Comparison of ENCODE assay signal across 1 cellular context in the genomic region with DNA sequence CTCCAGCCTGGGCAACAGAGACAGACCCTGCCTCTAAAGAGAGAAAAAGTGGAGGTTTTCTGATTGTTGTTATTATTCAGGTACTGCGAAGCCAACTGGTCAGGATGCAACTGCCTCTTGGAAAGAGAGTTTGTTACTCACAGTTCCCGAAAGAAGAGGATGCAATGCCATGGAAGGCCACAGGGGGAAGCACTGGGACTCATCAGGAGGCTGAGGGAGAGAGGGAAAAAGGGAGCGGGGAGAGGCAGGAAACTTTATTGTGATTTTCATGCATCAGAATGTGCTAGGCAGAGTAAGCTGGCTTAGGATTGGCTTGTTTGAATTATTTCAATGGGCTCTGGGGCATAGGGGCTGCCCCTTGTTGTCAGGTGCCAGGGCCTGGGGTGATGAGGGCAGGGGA.
TF ChIP-seq lines count a peak whose summit lies in the region.

No MANE protein-coding gene starts in this region.

TF ChIP-seq in GM12878, 131 proteins besides CTCF, POLR2A, EP300 and RAD21:
- TF ChIP-seq, protein P1, sequence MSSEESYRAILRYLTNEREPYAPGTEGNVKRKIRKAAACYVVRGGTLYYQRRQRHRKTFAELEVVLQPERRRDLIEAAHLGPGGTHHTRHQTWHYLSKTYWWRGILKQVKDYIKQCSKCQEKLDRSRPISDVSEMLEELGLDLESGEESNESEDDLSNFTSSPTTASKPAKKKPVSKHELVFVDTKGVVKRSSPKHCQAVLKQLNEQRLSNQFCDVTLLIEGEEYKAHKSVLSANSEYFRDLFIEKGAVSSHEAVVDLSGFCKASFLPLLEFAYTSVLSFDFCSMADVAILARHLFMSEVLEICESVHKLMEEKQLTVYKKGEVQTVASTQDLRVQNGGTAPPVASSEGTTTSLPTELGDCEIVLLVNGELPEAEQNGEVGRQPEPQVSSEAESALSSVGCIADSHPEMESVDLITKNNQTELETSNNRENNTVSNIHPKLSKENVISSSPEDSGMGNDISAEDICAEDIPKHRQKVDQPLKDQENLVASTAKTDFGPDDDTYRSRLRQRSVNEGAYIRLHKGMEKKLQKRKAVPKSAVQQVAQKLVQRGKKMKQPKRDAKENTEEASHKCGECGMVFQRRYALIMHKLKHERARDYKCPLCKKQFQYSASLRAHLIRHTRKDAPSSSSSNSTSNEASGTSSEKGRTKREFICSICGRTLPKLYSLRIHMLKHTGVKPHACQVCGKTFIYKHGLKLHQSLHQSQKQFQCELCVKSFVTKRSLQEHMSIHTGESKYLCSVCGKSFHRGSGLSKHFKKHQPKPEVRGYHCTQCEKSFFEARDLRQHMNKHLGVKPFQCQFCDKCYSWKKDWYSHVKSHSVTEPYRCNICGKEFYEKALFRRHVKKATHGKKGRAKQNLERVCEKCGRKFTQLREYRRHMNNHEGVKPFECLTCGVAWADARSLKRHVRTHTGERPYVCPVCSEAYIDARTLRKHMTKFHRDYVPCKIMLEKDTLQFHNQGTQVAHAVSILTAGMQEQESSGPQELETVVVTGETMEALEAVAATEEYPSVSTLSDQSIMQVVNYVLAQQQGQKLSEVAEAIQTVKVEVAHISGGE (CRISPR knock-in tag; IDR thresholded peaks at IDR 0.05): no peak
- TF ChIP-seq SREBF2 (IDR thresholded peaks at IDR 0.05; ENCODE audit: low read length) (no peak), SMAD1 (IDR thresholded peaks at IDR 0.05; ENCODE audit: low read depth, partially characterized antibody) (no peak), JUNB (IDR thresholded peaks at IDR 0.05) (no peak), TARDBP (IDR thresholded peaks at IDR 0.05; ENCODE audit: borderline replicate concordance) (no peak), SIX5 (IDR thresholded peaks at IDR 0.05; ENCODE audit: low read depth, low read length, severe bottlenecking) (no peak), FOS (IDR thresholded peaks at IDR 0.05; ENCODE audit: borderline replicate concordance, extremely low read depth, insufficient read length) (no peak), CBX5 (IDR thresholded peaks at IDR 0.05; ENCODE audit: low read depth) (no peak), RFX5 (IDR thresholded peaks at IDR 0.05; ENCODE audit: low read depth, low read length) (no peak)
- TF ChIP-seq, protein P2, sequence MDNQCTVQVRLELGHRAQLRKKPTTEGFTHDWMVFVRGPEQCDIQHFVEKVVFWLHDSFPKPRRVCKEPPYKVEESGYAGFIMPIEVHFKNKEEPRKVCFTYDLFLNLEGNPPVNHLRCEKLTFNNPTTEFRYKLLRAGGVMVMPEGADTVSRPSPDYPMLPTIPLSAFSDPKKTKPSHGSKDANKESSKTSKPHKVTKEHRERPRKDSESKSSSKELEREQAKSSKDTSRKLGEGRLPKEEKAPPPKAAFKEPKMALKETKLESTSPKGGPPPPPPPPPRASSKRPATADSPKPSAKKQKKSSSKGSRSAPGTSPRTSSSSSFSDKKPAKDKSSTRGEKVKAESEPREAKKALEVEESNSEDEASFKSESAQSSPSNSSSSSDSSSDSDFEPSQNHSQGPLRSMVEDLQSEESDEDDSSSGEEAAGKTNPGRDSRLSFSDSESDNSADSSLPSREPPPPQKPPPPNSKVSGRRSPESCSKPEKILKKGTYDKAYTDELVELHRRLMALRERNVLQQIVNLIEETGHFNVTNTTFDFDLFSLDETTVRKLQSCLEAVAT (IDR thresholded peaks at IDR 0.05): no peak
- TF ChIP-seq, protein P3, sequence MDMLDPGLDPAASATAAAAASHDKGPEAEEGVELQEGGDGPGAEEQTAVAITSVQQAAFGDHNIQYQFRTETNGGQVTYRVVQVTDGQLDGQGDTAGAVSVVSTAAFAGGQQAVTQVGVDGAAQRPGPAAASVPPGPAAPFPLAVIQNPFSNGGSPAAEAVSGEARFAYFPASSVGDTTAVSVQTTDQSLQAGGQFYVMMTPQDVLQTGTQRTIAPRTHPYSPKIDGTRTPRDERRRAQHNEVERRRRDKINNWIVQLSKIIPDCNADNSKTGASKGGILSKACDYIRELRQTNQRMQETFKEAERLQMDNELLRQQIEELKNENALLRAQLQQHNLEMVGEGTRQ (IDR thresholded peaks at IDR 0.05; ENCODE audit: borderline replicate concordance, low read depth, low read length): no peak
- TF ChIP-seq, protein P4, sequence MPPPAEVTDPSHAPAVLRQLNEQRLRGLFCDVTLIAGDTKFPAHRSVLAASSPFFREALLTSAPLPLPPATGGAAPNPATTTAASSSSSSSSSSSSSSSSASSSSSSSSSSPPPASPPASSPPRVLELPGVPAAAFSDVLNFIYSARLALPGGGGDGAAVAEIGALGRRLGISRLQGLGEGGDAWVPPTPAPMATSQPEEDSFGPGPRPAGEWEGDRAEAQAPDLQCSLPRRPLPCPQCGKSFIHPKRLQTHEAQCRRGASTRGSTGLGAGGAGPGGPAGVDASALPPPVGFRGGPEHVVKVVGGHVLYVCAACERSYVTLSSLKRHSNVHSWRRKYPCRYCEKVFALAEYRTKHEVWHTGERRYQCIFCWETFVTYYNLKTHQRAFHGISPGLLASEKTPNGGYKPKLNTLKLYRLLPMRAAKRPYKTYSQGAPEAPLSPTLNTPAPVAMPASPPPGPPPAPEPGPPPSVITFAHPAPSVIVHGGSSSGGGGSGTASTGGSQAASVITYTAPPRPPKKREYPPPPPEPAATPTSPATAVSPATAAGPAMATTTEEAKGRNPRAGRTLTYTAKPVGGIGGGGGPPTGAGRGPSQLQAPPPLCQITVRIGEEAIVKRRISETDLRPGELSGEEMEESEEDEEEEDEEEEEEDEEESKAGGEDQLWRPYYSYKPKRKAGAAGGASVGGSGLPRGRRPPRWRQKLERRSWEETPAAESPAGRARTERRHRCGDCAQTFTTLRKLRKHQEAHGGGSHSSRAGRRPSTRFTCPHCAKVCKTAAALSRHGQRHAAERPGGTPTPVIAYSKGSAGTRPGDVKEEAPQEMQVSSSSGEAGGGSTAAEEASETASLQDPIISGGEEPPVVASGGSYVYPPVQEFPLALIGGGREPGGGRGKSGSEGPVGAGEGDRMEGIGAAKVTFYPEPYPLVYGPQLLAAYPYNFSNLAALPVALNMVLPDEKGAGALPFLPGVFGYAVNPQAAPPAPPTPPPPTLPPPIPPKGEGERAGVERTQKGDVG (CRISPR knock-in tag; IDR thresholded peaks at IDR 0.05): no peak
- TF ChIP-seq, protein P5, sequence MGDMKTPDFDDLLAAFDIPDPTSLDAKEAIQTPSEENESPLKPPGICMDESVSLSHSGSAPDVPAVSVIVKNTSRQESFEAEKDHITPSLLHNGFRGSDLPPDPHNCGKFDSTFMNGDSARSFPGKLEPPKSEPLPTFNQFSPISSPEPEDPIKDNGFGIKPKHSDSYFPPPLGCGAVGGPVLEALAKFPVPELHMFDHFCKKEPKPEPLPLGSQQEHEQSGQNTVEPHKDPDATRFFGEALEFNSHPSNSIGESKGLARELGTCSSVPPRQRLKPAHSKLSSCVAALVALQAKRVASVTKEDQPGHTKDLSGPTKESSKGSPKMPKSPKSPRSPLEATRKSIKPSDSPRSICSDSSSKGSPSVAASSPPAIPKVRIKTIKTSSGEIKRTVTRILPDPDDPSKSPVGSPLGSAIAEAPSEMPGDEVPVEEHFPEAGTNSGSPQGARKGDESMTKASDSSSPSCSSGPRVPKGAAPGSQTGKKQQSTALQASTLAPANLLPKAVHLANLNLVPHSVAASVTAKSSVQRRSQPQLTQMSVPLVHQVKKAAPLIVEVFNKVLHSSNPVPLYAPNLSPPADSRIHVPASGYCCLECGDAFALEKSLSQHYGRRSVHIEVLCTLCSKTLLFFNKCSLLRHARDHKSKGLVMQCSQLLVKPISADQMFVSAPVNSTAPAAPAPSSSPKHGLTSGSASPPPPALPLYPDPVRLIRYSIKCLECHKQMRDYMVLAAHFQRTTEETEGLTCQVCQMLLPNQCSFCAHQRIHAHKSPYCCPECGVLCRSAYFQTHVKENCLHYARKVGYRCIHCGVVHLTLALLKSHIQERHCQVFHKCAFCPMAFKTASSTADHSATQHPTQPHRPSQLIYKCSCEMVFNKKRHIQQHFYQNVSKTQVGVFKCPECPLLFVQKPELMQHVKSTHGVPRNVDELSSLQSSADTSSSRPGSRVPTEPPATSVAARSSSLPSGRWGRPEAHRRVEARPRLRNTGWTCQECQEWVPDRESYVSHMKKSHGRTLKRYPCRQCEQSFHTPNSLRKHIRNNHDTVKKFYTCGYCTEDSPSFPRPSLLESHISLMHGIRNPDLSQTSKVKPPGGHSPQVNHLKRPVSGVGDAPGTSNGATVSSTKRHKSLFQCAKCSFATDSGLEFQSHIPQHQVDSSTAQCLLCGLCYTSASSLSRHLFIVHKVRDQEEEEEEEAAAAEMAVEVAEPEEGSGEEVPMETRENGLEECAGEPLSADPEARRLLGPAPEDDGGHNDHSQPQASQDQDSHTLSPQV (IDR thresholded peaks at IDR 0.05): no peak
- TF ChIP-seq, protein P6, sequence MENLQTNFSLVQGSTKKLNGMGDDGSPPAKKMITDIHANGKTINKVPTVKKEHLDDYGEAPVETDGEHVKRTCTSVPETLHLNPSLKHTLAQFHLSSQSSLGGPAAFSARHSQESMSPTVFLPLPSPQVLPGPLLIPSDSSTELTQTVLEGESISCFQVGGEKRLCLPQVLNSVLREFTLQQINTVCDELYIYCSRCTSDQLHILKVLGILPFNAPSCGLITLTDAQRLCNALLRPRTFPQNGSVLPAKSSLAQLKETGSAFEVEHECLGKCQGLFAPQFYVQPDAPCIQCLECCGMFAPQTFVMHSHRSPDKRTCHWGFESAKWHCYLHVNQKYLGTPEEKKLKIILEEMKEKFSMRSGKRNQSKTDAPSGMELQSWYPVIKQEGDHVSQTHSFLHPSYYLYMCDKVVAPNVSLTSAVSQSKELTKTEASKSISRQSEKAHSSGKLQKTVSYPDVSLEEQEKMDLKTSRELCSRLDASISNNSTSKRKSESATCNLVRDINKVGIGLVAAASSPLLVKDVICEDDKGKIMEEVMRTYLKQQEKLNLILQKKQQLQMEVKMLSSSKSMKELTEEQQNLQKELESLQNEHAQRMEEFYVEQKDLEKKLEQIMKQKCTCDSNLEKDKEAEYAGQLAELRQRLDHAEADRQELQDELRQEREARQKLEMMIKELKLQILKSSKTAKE (IDR thresholded peaks at IDR 0.05; ENCODE audit: low read depth, poor library complexity, severe bottlenecking): no peak
- TF ChIP-seq, protein P7, sequence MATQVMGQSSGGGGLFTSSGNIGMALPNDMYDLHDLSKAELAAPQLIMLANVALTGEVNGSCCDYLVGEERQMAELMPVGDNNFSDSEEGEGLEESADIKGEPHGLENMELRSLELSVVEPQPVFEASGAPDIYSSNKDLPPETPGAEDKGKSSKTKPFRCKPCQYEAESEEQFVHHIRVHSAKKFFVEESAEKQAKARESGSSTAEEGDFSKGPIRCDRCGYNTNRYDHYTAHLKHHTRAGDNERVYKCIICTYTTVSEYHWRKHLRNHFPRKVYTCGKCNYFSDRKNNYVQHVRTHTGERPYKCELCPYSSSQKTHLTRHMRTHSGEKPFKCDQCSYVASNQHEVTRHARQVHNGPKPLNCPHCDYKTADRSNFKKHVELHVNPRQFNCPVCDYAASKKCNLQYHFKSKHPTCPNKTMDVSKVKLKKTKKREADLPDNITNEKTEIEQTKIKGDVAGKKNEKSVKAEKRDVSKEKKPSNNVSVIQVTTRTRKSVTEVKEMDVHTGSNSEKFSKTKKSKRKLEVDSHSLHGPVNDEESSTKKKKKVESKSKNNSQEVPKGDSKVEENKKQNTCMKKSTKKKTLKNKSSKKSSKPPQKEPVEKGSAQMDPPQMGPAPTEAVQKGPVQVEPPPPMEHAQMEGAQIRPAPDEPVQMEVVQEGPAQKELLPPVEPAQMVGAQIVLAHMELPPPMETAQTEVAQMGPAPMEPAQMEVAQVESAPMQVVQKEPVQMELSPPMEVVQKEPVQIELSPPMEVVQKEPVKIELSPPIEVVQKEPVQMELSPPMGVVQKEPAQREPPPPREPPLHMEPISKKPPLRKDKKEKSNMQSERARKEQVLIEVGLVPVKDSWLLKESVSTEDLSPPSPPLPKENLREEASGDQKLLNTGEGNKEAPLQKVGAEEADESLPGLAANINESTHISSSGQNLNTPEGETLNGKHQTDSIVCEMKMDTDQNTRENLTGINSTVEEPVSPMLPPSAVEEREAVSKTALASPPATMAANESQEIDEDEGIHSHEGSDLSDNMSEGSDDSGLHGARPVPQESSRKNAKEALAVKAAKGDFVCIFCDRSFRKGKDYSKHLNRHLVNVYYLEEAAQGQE (IDR thresholded peaks at IDR 0.05; ENCODE audit: low read depth, low read length): no peak
TF ChIP-seq in GM12878: peak in this region for 0.
